In the genomic region with DNA sequence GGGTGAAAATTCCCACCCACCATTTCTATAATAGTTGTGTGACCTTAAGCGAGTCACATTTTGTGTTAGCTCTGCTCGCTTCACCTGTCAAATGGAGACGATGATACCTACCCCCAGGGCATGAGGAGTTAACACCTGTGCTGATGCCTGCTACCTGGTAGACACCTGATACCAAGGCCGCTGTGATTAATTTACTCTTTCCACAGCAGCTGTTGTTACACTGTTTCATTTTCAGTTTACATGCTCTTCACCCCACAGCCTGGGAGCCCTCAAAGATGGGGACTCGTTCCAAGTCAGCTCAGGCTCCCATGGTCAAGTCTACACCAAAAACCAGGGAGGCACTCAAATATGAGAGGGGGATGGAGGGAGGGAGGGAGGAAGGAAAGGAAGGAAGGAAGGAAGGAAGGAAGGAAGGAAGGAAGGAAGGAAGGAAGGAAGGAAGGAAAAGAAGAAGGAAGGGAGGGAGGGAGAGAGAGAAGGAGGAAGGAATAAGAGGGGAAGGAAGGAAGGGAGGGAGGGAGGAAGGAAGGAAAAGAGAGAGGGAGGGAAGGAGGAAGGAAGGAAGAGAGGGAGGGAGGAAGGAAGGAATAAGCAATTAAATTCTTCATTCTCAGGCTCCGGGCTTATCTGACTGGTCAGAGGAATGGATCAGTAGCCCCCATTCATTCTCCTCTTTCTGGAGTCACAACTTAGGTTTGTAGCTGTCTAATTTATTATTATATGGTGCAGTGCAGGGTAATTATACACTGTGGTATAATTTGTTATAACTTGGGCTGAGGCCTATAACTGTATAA, we compare ENCODE assay signal across 14 cellular contexts. TPM values are rescaled to one million over a fixed set of nuclear protein-coding genes. Genes with fewer than 3 reads are reported as not detected.
DNase-seq lines count a peak whose midpoint lies in the region; ATAC-seq and TF ChIP-seq lines count a peak whose summit lies in the region.
"Had no signal": no experiment of that assay in that cellular context is flagged by ENCODE, and none has a peak within 500 bp of the region (broad histone marks: within the 10 kb centered on the region; RNA-seq: fewer than 3 reads in every experiment).

No MANE protein-coding gene starts in this region.

- H3K4me1 Mint-ChIP-seq in activated T-helper 1 cell treated with anti-CD3 and anti-CD28 coated beads, Interleukin-12 subunit alpha, Interleukin-12 subunit beta, Interleukin-2, Interleukin-4 antibody, amounts not matched to agents 30 ng/mL and 10 ng/mL and 1 ng/mL, durations not matched to agents 14 hours and 24 hours and 36 hours (ENCODE audit: low read depth) = no peaks in the 10 kb centered on the region

- H3K36me3 Mint-ChIP-seq in activated T-helper 1 cell treated with anti-CD3 and anti-CD28 coated beads, Interleukin-12 subunit alpha, Interleukin-12 subunit beta, Interleukin-2, Interleukin-4 antibody, amounts not matched to agents 30 ng/mL and 10 ng/mL and 1 ng/mL, durations not matched to agents 14 hours and 24 hours and 36 hours (ENCODE audit: low read depth) = no peaks in the 10 kb centered on the region

- peaks cover 22% of the 10 kb centered on the region for H3K27me3 Mint-ChIP-seq in activated T-helper 1 cell treated with anti-CD3 and anti-CD28 coated beads, Interleukin-12 subunit alpha, Interleukin-12 subunit beta, Interleukin-2, Interleukin-4 antibody, amounts not matched to agents 30 ng/mL and 10 ng/mL and 1 ng/mL, durations not matched to agents 14 hours and 24 hours and 36 hours (ENCODE audit: insufficient read depth)

- H3K4me1 ChIP-seq in mucosa of descending colon (ENCODE audit: low read depth) = no peaks in the 10 kb centered on the region

- H3K9me3 Mint-ChIP-seq in activated T-helper 1 cell treated with anti-CD3 and anti-CD28 coated beads, Interleukin-12 subunit alpha, Interleukin-12 subunit beta, Interleukin-2, Interleukin-4 antibody, amounts not matched to agents 30 ng/mL and 10 ng/mL and 1 ng/mL, durations not matched to agents 14 hours and 24 hours and 36 hours = no peaks in the 10 kb centered on the region
- H3K9me3 Mint-ChIP-seq: activated T-cell treated with anti-CD3 and anti-CD28 coated beads, Interleukin-2, amount 50 U/mL, for 72 hours had no signal

- DNase-seq in NCI-H2171 treated with DMSO at 0.1 percent for 48 hours (lab: John Stamatoyannopoulos, UW) = peak; percentile 94
- DNase-seq in mucosa of descending colon = no peak
- DNase-seq in posterior vena cava (ENCODE audit: low spot score) = no peak
- no peak for DNase-seq in stimulated activated naive CD4-positive, alpha-beta T cell (lab: John Stamatoyannopoulos, UW)
- no peak for DNase-seq in activated T-helper 1 cell treated with anti-CD3 and anti-CD28 coated beads, Interleukin-12 subunit alpha, Interleukin-12 subunit beta, Interleukin-2, Interleukin-4 antibody, amounts not matched to agents 30 ng/mL and 10 ng/mL and 1 ng/mL, durations not matched to agents 14 hours and 24 hours and 36 hours (ENCODE audit: low spot score)
- DNase-seq: activated T-cell treated with anti-CD3 and anti-CD28 coated beads, Interleukin-2, amount 50 U/mL, for 72 hours; aorta; dermis blood vessel endothelial cell; foreskin fibroblast; retina; SW 1271 had no signal

- ATAC-seq in GM18502 (IDR thresholded peaks at IDR 0.05; ENCODE audit: poor library complexity, unreplicated experiment) = peak; percentile 58
- ATAC-seq in HG02642 (IDR thresholded peaks at IDR 0.05; ENCODE audit: poor library complexity, unreplicated experiment) = peak; percentile 68
- peak; percentile 58 for ATAC-seq in mucosa of descending colon
- no peak for ATAC-seq in HG03025 (IDR thresholded peaks at IDR 0.05; ENCODE audit: low FRiP score, unreplicated experiment)
- ATAC-seq: activated T-cell treated with anti-CD3 and anti-CD28 coated beads, Interleukin-2, amount 50 U/mL, for 72 hours had no signal

- no peak overlapping the region for H3K4me3 ChIP-seq in mucosa of descending colon

- H3K9me3 ChIP-seq in mucosa of descending colon = no peaks in the 10 kb centered on the region

- no peaks in the 10 kb centered on the region for H3K36me3 ChIP-seq in mucosa of descending colon (ENCODE audit: low read depth)

- H3K27ac Mint-ChIP-seq in activated T-helper 1 cell treated with anti-CD3 and anti-CD28 coated beads, Interleukin-12 subunit alpha, Interleukin-12 subunit beta, Interleukin-2, Interleukin-4 antibody, amounts not matched to agents 30 ng/mL and 10 ng/mL and 1 ng/mL, durations not matched to agents 14 hours and 24 hours and 36 hours = no peak overlapping the region
- H3K27ac Mint-ChIP-seq: activated T-cell treated with anti-CD3 and anti-CD28 coated beads, Interleukin-2, amount 50 U/mL, for 72 hours had no signal

- intact Hi-C loops in mucosa of descending colon (cut with DNase I, micrococcal nuclease) (no loop called here), posterior vena cava (cut with DNase I) (no loop called here)
- intact Hi-C loops in activated T-helper 1 cell treated with anti-CD3 and anti-CD28 coated beads, Interleukin-12 subunit alpha, Interleukin-12 subunit beta, Interleukin-2, Interleukin-4 antibody, amounts not matched to agents 30 ng/mL and 10 ng/mL and 1 ng/mL, durations not matched to agents 14 hours and 24 hours and 36 hours (cut with micrococcal nuclease) = no loop called here

- TF ChIP-seq CTCF in mucosa of descending colon (IDR thresholded peaks at IDR 0.05) = no peak

- no peak overlapping the region for H3K4me3 Mint-ChIP-seq in activated T-helper 1 cell treated with anti-CD3 and anti-CD28 coated beads, Interleukin-12 subunit alpha, Interleukin-12 subunit beta, Interleukin-2, Interleukin-4 antibody, amounts not matched to agents 30 ng/mL and 10 ng/mL and 1 ng/mL, durations not matched to agents 14 hours and 24 hours and 36 hours
- H3K4me3 Mint-ChIP-seq: activated T-cell treated with anti-CD3 and anti-CD28 coated beads, Interleukin-2, amount 50 U/mL, for 72 hours had no signal

RNA-seq across cellular contexts. Expression of a gene that starts 40.9 kb away (rescaled TPM):
- total RNA-seq in mucosa of descending colon (not detected), posterior vena cava (not detected)
- not detected in 2 replicates for total RNA-seq in activated T-helper 1 cell treated with anti-CD3 and anti-CD28 coated beads, Interleukin-12 subunit alpha, Interleukin-12 subunit beta, Interleukin-2, Interleukin-4 antibody, amounts not matched to agents 30 ng/mL and 10 ng/mL and 1 ng/mL, durations not matched to agents 14 hours and 24 hours and 36 hours
- total RNA-seq: activated T-cell treated with anti-CD3 and anti-CD28 coated beads, Interleukin-2, amount 50 U/mL, for 72 hours; aorta; dermis blood vessel endothelial cell had no signal

RNA-seq across cellular contexts. Expression of a gene that starts 57.7 kb away (rescaled TPM):
- total RNA-seq in mucosa of descending colon (10 to 100 TPM in 2 of 3 donors, 1 to 10 TPM in 1; 7.6 to 24.4 (median 14.1) TPM), posterior vena cava (10 to 100 TPM; 39.7 to 42.1 TPM)
- not detected in 2 replicates for total RNA-seq in activated T-helper 1 cell treated with anti-CD3 and anti-CD28 coated beads, Interleukin-12 subunit alpha, Interleukin-12 subunit beta, Interleukin-2, Interleukin-4 antibody, amounts not matched to agents 30 ng/mL and 10 ng/mL and 1 ng/mL, durations not matched to agents 14 hours and 24 hours and 36 hours
